In genomic region chr17:27079660-27080059, GRCh38 we compare ENCODE assay signal across 11 cellular contexts.
"Had no signal": no experiment of that assay in that cellular context is flagged by ENCODE, and none has a peak within 500 bp of the region (broad histone marks: within the 10 kb centered on the region; RNA-seq: fewer than 3 reads in every experiment).

No MANE protein-coding gene starts in this region.

- FAIRE-seq: H1, H54 had no signal

- H2AFZ ChIP-seq: GM23248, GM23338 had no signal

- DNase-seq: GM23248, GOT3, H7, H9, HCEC 1CT, HFFc6 had no signal

- H3K4me2 ChIP-seq: GM23338 had no signal

- H3K9ac ChIP-seq: GM23248 had no signal

- ATAC-seq: GM23338, HCT116 had no signal

- H3K9me3 ChIP-seq: HAP-1 had no signal

- H3K4me3 ChIP-seq: GM23248, GM23338, HAP-1 had no signal

- H3K27ac ChIP-seq: GM23248 had no signal

- H3K4me1 ChIP-seq: HAP-1 had no signal

- H3K36me3 ChIP-seq: HAP-1 had no signal
